Comparison of ENCODE assay signal across 15 cellular contexts in genomic region chr5:174610968-174611367, GRCh38.
DNase-seq lines count a peak whose midpoint lies in the region; ATAC-seq and TF ChIP-seq lines count a peak whose summit lies in the region.
"Had no signal": no experiment of that assay in that cellular context is flagged by ENCODE, and none has a peak within 500 bp of the region (broad histone marks: within the 10 kb centered on the region; RNA-seq: fewer than 3 reads in every experiment).

No MANE protein-coding gene starts in this region.

- peak; percentile 64 for DNase-seq in AG08396 (ENCODE audit: low spot score)
- DNase-seq in LNCaP clone FGC (ENCODE audit: low read depth), result peak; percentile 7
- DNase-seq in fibroblast of gingiva (ENCODE audit: low read depth), result peak; percentile 4
- peak; percentile 19 for DNase-seq in myocyte (ENCODE audit: low read depth)
- DNase-seq in epidermal melanocyte (ENCODE audit: insufficient read length, low spot score), result no peak
- DNase-seq: activated CD4-positive, alpha-beta T cell treated with anti-CD3 and anti-CD28 coated beads, Interleukin-2, amount 10 ng/mL, durations not matched to agents 7 days and 5 days; aorta; heart left ventricle; NCI-H1694; NCI-H69; RPMI8226; testis had no signal

- H3K4me3 ChIP-seq in LNCaP clone FGC (ENCODE audit: low read depth, low read length), result no peak overlapping the region
- H3K4me3 ChIP-seq: heart left ventricle, testis had no signal

- ATAC-seq in GM19328 (IDR thresholded peaks at IDR 0.05; ENCODE audit: unreplicated experiment), result no peak
- ATAC-seq in GM21723 (IDR thresholded peaks at IDR 0.05; ENCODE audit: unreplicated experiment), result no peak
- ATAC-seq in GM21786 (IDR thresholded peaks at IDR 0.05; ENCODE audit: unreplicated experiment), result no peak

- no peak for TF ChIP-seq CTCF in LNCaP clone FGC (IDR thresholded peaks at IDR 0.05; ENCODE audit: control insufficient read depth, extremely low read depth, insufficient read depth)
